Comparison of ENCODE assay signal across 20 cellular contexts in genomic region chr21:46191686-46192575, GRCh38. TPM values are rescaled to one million over a fixed set of nuclear protein-coding genes. Genes with fewer than 3 reads are reported as not detected.
DNase-seq lines count a peak whose midpoint lies in the region; ATAC-seq and TF ChIP-seq lines count a peak whose summit lies in the region.
"Had no signal": no experiment of that assay in that cellular context is flagged by ENCODE, and none has a peak within 500 bp of the region (broad histone marks: within the 10 kb centered on the region; RNA-seq: fewer than 3 reads in every experiment).

No MANE protein-coding gene starts in this region.

- H3K4me1 ChIP-seq in osteoblast (ENCODE audit: insufficient read depth, low read length) (peaks cover 27% of the 10 kb centered on the region), upper lobe of right lung (no peaks in the 10 kb centered on the region)

- no peak overlapping the region for H3K4me2 ChIP-seq in osteoblast (ENCODE audit: insufficient read depth, low read length)
- H3K4me2 ChIP-seq: A549; BLaER1 treated with 17β-estradiol and CSF1 and Interleukin-3, amounts not matched to agents 10 nM and 100 nM had no signal

- peaks cover 22% of the 10 kb centered on the region for H3K36me3 ChIP-seq in osteoblast (ENCODE audit: insufficient read depth, low read length)
- H3K36me3 ChIP-seq in upper lobe of right lung = peaks cover 62% of the 10 kb centered on the region

- no peak for ATAC-seq in upper lobe of right lung
- ATAC-seq: left lobe of liver had no signal

- H3K9me3 Mint-ChIP-seq in activated naive CD4-positive, alpha-beta T cell treated with anti-CD3 and anti-CD28 coated beads, Interleukin-2, amount 50 U/mL, for 24 hours = no peaks in the 10 kb centered on the region
- peaks cover 7% of the 10 kb centered on the region for H3K9me3 Mint-ChIP-seq in activated naive CD4-positive, alpha-beta T cell treated with anti-CD3 and anti-CD28 coated beads, Interleukin-2, amount 10 ng/mL, durations not matched to agents 7 days and 5 days
- H3K9me3 Mint-ChIP-seq: activated CD4-positive, alpha-beta T cell treated with anti-CD3 and anti-CD28 coated beads, Interleukin-2, amount 10 ng/mL, durations not matched to agents 24 days and 14 days; nephron progenitor cell had no signal

- no peaks in the 10 kb centered on the region for H3K4me1 Mint-ChIP-seq in activated naive CD4-positive, alpha-beta T cell treated with anti-CD3 and anti-CD28 coated beads, Interleukin-2, amount 50 U/mL, for 24 hours
- H3K4me1 Mint-ChIP-seq in activated naive CD4-positive, alpha-beta T cell treated with anti-CD3 and anti-CD28 coated beads, Interleukin-2, amount 10 ng/mL, durations not matched to agents 7 days and 5 days = no peaks in the 10 kb centered on the region
- H3K4me1 Mint-ChIP-seq: activated CD4-positive, alpha-beta T cell treated with anti-CD3 and anti-CD28 coated beads, Interleukin-2, amount 10 ng/mL, durations not matched to agents 24 days and 14 days had no signal

- intact Hi-C loops in dorsolateral prefrontal cortex (cut with DNase I) (no loop called here), upper lobe of right lung (cut with DNase I) (no loop called here)

- no peak overlapping the region for H2AFZ ChIP-seq in osteoblast (ENCODE audit: low read length)

- DNase-seq in activated naive CD4-positive, alpha-beta T cell treated with anti-CD3 and anti-CD28 coated beads, Interleukin-2, amount 10 ng/mL, durations not matched to agents 7 days and 5 days = no peak
- DNase-seq in dorsolateral prefrontal cortex (peak in 5 of 10 donors; percentile 6 to 43 (median 22)), osteoblast (ENCODE audit: insufficient read length, low spot score, missing footprints) (peak; percentile 52), upper lobe of right lung (peak; percentile 36), T1000 (lab: John Stamatoyannopoulos, UW) (no peak), NCI-H1105 treated with DMSO at 0.1 percent for 48 hours (lab: John Stamatoyannopoulos, UW) (no peak), SK-N-DZ (ENCODE audit: low spot score) (no peak)
- DNase-seq: activated CD4-positive, alpha-beta T cell treated with anti-CD3 and anti-CD28 coated beads, Interleukin-2, amount 10 ng/mL, durations not matched to agents 24 days and 14 days; central memory CD4-positive, alpha-beta T cell; midbrain; NCI-H1436 treated with DMSO at 0.1 percent for 48 hours; NCI-H2171; NCI-H526 treated with DMSO at 0.1 percent for 48 hours; nephron progenitor cell; stimulated activated CD4-positive, alpha-beta T cell treated with anti-CD3 and anti-CD28 coated beads, Interleukin-12 subunit alpha, Interleukin-12 subunit beta, amount 100 ng/mL, for 4 hours had no signal

- H3K9me3 ChIP-seq in osteoblast (ENCODE audit: low read depth, low read length) (no peaks in the 10 kb centered on the region), upper lobe of right lung (no peaks in the 10 kb centered on the region)
- H3K9me3 ChIP-seq: A549; BLaER1 treated with 17β-estradiol and CSF1 and Interleukin-3, amounts not matched to agents 10 nM and 100 nM had no signal

- H3K27me3 ChIP-seq in dorsolateral prefrontal cortex (no peaks in the 10 kb centered on the region), osteoblast (ENCODE audit: insufficient read depth, low read length) (no peaks in the 10 kb centered on the region), upper lobe of right lung (no peaks in the 10 kb centered on the region)
- H3K27me3 ChIP-seq: BLaER1 treated with 17β-estradiol and CSF1 and Interleukin-3, amounts not matched to agents 10 nM and 100 nM had no signal

- H4K20me1 ChIP-seq in osteoblast (ENCODE audit: insufficient read depth, low read length) = no peaks in the 10 kb centered on the region

- no peak overlapping the region for H3K4me3 ChIP-seq in dorsolateral prefrontal cortex
- H3K4me3 ChIP-seq in osteoblast (ENCODE audit: insufficient read depth, low read length) = no peak overlapping the region
- H3K4me3 ChIP-seq in upper lobe of right lung = no peak overlapping the region
- H3K4me3 ChIP-seq: A549; BLaER1 treated with 17β-estradiol and CSF1 and Interleukin-3, amounts not matched to agents 10 nM and 100 nM had no signal

- peaks cover 4% of the 10 kb centered on the region for H3K36me3 Mint-ChIP-seq in activated naive CD4-positive, alpha-beta T cell treated with anti-CD3 and anti-CD28 coated beads, Interleukin-2, amount 50 U/mL, for 24 hours
- H3K36me3 Mint-ChIP-seq in activated naive CD4-positive, alpha-beta T cell treated with anti-CD3 and anti-CD28 coated beads, Interleukin-2, amount 10 ng/mL, durations not matched to agents 7 days and 5 days = peaks cover 36% of the 10 kb centered on the region

- CTCF ChIA-PET in activated naive CD4-positive, alpha-beta T cell treated with anti-CD3 and anti-CD28 coated beads, Interleukin-2, amount 10 ng/mL, durations not matched to agents 7 days and 5 days (lab: Charles Lee) = no interaction called here

- peak overlapping the region; percentile 30 for H3K27ac Mint-ChIP-seq in activated naive CD4-positive, alpha-beta T cell treated with anti-CD3 and anti-CD28 coated beads, Interleukin-2, amount 50 U/mL, for 24 hours
- no peak overlapping the region for H3K27ac Mint-ChIP-seq in activated naive CD4-positive, alpha-beta T cell treated with anti-CD3 and anti-CD28 coated beads, Interleukin-2, amount 10 ng/mL, durations not matched to agents 7 days and 5 days
- H3K27ac Mint-ChIP-seq: activated CD4-positive, alpha-beta T cell treated with anti-CD3 and anti-CD28 coated beads, Interleukin-2, amount 10 ng/mL, durations not matched to agents 24 days and 14 days; nephron progenitor cell had no signal

- TF ChIP-seq CTCF in dorsolateral prefrontal cortex (IDR thresholded peaks at IDR 0.05 in 54 of 56, conservative IDR thresholded peaks at IDR 0.05 in 2 of 56; ENCODE audit: low read depth in 1 of 56, partially characterized antibody in 56 of 56) = no peak
- no peak for TF ChIP-seq CTCF in osteoblast (IDR thresholded peaks at IDR 0.05; ENCODE audit: extremely low read depth, low read depth, low read length)
- no peak for TF ChIP-seq CTCF in upper lobe of right lung (IDR thresholded peaks at IDR 0.05)

- peak overlapping the region in 30 of 59 donors; percentile 0 to 98 (median 91) for H3K27ac ChIP-seq in dorsolateral prefrontal cortex
- H3K27ac ChIP-seq in osteoblast (ENCODE audit: low read depth, low read length) = peak overlapping the region; percentile 18
- no peak overlapping the region for H3K27ac ChIP-seq in upper lobe of right lung
- H3K27ac ChIP-seq: A549; BLaER1 treated with 17β-estradiol and CSF1 and Interleukin-3, amounts not matched to agents 10 nM and 100 nM had no signal

- no peaks in the 10 kb centered on the region for H3K79me2 ChIP-seq in osteoblast (ENCODE audit: insufficient read depth, low read length)

- no peaks in the 10 kb centered on the region for H3K27me3 Mint-ChIP-seq in activated naive CD4-positive, alpha-beta T cell treated with anti-CD3 and anti-CD28 coated beads, Interleukin-2, amount 50 U/mL, for 24 hours
- H3K27me3 Mint-ChIP-seq in activated naive CD4-positive, alpha-beta T cell treated with anti-CD3 and anti-CD28 coated beads, Interleukin-2, amount 10 ng/mL, durations not matched to agents 7 days and 5 days = no peaks in the 10 kb centered on the region
- H3K27me3 Mint-ChIP-seq: activated CD4-positive, alpha-beta T cell treated with anti-CD3 and anti-CD28 coated beads, Interleukin-2, amount 10 ng/mL, durations not matched to agents 24 days and 14 days had no signal

- H3K4me3 Mint-ChIP-seq in activated naive CD4-positive, alpha-beta T cell treated with anti-CD3 and anti-CD28 coated beads, Interleukin-2, amount 50 U/mL, for 24 hours = no peak overlapping the region
- no peak overlapping the region for H3K4me3 Mint-ChIP-seq in activated naive CD4-positive, alpha-beta T cell treated with anti-CD3 and anti-CD28 coated beads, Interleukin-2, amount 10 ng/mL, durations not matched to agents 7 days and 5 days
- H3K4me3 Mint-ChIP-seq: activated CD4-positive, alpha-beta T cell treated with anti-CD3 and anti-CD28 coated beads, Interleukin-2, amount 10 ng/mL, durations not matched to agents 24 days and 14 days; nephron progenitor cell had no signal

RNA-seq across cellular contexts. Expression of gene SPATC1L, which starts 7.7 kb away (rescaled TPM):
- total RNA-seq in dorsolateral prefrontal cortex (10 to 100 TPM in 116 of 120 experiments, 1 to 10 TPM in 4; 4.3 to 38.8 (median 21.8) TPM), osteoblast (3.2 and 6.9 TPM in 2 replicates), upper lobe of right lung (4.7 TPM)
- 14.4 and 19.7 TPM in 2 replicates for polyA plus RNA-seq in SK-N-DZ (2014; cell fraction: cytosol; rRNA removed)
- polyA plus RNA-seq in SK-N-DZ (2014; cell fraction: nucleus; rRNA removed) = 10.0 and 21.0 TPM in 2 replicates

RNA-seq across cellular contexts. Expression of gene FTCD, which starts 36.6 kb away (rescaled TPM):
- 10 to 100 TPM in 104 of 120 experiments, 1 to 10 TPM in 16; 4.0 to 48.0 (median 20.5) TPM for total RNA-seq in dorsolateral prefrontal cortex
- total RNA-seq in osteoblast = 0.29 and 0.36 TPM in 2 replicates
- total RNA-seq in upper lobe of right lung = 0.46 TPM
- polyA plus RNA-seq in SK-N-DZ (2014; cell fraction: cytosol; rRNA removed) = 0.22 TPM in 1 of 2 replicates, not detected in the other
- polyA plus RNA-seq in SK-N-DZ (2014; cell fraction: nucleus; rRNA removed) = 1.2 TPM in 2 replicates
- total RNA-seq: M059J had no signal
- polyA plus RNA-seq: A549 had no signal

RNA-seq across cellular contexts. Expression of gene LSS, which starts 36.6 kb away (rescaled TPM):
- 100 to 1,000 TPM in 93 of 120 experiments, 10 to 100 TPM in 27; 61.5 to 278 (median 121) TPM for total RNA-seq in dorsolateral prefrontal cortex
- 122 and 145 TPM in 2 replicates for total RNA-seq in osteoblast
- total RNA-seq in upper lobe of right lung = 108 TPM
- polyA plus RNA-seq in SK-N-DZ (2014; cell fraction: cytosol; rRNA removed) = 48.9 and 53.7 TPM in 2 replicates
- 209 and 252 TPM in 2 replicates for polyA plus RNA-seq in SK-N-DZ (2014; cell fraction: nucleus; rRNA removed)

Comparison
In these comparisons a context has a peak if more than half of its experiments do, and no peak if none do; other contexts are left out.
1. DNase-seq: peak in osteoblast (single experiment) and upper lobe of right lung (single experiment); none in activated naive CD4-positive, alpha-beta T cell treated with anti-CD3 and anti-CD28 coated beads, Interleukin-2, amount 10 ng/mL, durations not matched to agents 7 days and 5 days (single experiment), T1000 (single experiment), NCI-H1105 treated with DMSO at 0.1 percent for 48 hours (single experiment) and SK-N-DZ (single experiment).